ENCODE assay signal across 2 cellular contexts in the genomic region with DNA sequence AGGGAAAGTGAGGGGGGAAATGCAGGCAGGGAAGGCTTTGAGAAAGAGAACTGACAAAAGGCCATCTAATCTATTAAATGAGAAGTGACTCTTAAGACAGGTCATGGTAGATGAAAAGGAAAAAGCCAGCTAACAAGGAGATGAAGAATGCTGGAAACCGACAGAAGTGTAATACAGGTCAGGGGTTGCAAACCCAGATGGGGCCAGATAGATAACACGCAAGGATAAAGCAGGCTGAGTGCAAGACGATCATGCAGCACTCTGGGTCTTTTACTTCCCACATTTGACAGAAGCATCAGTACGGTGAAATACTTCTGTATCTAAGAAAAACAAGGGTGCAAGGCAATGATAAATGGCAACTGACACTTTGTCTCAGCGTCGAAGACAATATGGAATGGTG.
A peak's percentile ranks its signal among the peaks of the same experiment; 100 is the strongest.
TF ChIP-seq lines count a peak whose summit lies in the region.

No MANE protein-coding gene starts in this region.

TF ChIP-seq in IMR-90, 13 proteins besides CTCF, POLR2A, EP300 and RAD21:
- TF ChIP-seq MAFK (IDR thresholded peaks at IDR 0.05; ENCODE audit: low read depth, low read length) (no peak), RCOR1 (IDR thresholded peaks at IDR 0.05; ENCODE audit: insufficient replicate concordance, low read length) (no peak), MXI1 (IDR thresholded peaks at IDR 0.05; ENCODE audit: borderline replicate concordance, low read depth, low read length) (no peak), CHD1 (IDR thresholded peaks at IDR 0.05; ENCODE audit: low read depth, low read length) (no peak), FOS (IDR thresholded peaks at IDR 0.05; ENCODE audit: low read depth, low read length) (no peak), MAZ (IDR thresholded peaks at IDR 0.05; ENCODE audit: borderline replicate concordance, low read depth, low read length) (no peak), RFX5 (IDR thresholded peaks at IDR 0.05; ENCODE audit: low read depth, low read length) (no peak)
- TF ChIP-seq, protein P1, sequence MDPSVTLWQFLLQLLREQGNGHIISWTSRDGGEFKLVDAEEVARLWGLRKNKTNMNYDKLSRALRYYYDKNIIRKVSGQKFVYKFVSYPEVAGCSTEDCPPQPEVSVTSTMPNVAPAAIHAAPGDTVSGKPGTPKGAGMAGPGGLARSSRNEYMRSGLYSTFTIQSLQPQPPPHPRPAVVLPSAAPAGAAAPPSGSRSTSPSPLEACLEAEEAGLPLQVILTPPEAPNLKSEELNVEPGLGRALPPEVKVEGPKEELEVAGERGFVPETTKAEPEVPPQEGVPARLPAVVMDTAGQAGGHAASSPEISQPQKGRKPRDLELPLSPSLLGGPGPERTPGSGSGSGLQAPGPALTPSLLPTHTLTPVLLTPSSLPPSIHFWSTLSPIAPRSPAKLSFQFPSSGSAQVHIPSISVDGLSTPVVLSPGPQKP (IDR thresholded peaks at IDR 0.05; ENCODE audit: borderline replicate concordance, low read depth, low read length): no peak
- TF ChIP-seq, protein P2, sequence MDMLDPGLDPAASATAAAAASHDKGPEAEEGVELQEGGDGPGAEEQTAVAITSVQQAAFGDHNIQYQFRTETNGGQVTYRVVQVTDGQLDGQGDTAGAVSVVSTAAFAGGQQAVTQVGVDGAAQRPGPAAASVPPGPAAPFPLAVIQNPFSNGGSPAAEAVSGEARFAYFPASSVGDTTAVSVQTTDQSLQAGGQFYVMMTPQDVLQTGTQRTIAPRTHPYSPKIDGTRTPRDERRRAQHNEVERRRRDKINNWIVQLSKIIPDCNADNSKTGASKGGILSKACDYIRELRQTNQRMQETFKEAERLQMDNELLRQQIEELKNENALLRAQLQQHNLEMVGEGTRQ (IDR thresholded peaks at IDR 0.05; ENCODE audit: low read depth, low read length): no peak

TF ChIP-seq in K562, 482 proteins besides CTCF, POLR2A, EP300 and RAD21:
- TF ChIP-seq, protein P3, sequence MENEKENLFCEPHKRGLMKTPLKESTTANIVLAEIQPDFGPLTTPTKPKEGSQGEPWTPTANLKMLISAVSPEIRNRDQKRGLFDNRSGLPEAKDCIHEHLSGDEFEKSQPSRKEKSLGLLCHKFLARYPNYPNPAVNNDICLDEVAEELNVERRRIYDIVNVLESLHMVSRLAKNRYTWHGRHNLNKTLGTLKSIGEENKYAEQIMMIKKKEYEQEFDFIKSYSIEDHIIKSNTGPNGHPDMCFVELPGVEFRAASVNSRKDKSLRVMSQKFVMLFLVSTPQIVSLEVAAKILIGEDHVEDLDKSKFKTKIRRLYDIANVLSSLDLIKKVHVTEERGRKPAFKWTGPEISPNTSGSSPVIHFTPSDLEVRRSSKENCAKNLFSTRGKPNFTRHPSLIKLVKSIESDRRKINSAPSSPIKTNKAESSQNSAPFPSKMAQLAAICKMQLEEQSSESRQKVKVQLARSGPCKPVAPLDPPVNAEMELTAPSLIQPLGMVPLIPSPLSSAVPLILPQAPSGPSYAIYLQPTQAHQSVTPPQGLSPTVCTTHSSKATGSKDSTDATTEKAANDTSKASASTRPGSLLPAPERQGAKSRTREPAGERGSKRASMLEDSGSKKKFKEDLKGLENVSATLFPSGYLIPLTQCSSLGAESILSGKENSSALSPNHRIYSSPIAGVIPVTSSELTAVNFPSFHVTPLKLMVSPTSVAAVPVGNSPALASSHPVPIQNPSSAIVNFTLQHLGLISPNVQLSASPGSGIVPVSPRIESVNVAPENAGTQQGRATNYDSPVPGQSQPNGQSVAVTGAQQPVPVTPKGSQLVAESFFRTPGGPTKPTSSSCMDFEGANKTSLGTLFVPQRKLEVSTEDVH (IDR thresholded peaks at IDR 0.05; ENCODE audit: low read depth, partially characterized antibody): no peak
- TF ChIP-seq PHB2 (IDR thresholded peaks at IDR 0.05; ENCODE audit: low read depth) (no peak), ELF1 (tag; IDR thresholded peaks at IDR 0.05) (no peak), NCOA2 (IDR thresholded peaks at IDR 0.05; ENCODE audit: partially characterized antibody in 2 of 2) (no peak), ETV5 (CRISPR knock-in tag; IDR thresholded peaks at IDR 0.05; ENCODE audit: low read depth) (no peak), NRF1 (conservative IDR thresholded peaks at IDR 0.05 in 1 of 2, IDR thresholded peaks at IDR 0.05 in 1 of 2) (no peak), STAT5A (IDR thresholded peaks at IDR 0.05; ENCODE audit: borderline replicate concordance, low read length) (no peak), KDM1A (IDR thresholded peaks at IDR 0.05) (no peak), E2F3 (CRISPR knock-in tag; IDR thresholded peaks at IDR 0.05) (no peak), ZKSCAN3 (CRISPR knock-in tag; IDR thresholded peaks at IDR 0.05) (no peak), MEF2A (IDR thresholded peaks at IDR 0.05; ENCODE audit: control insufficient read depth, low read depth, low read length) (no peak), THRAP3 (IDR thresholded peaks at IDR 0.05; ENCODE audit: borderline replicate concordance) (no peak), TCF3 (CRISPR knock-in tag; IDR thresholded peaks at IDR 0.05) (peak; percentile 29; the same call in 1 of the 2 replicates), NR2C1 (IDR thresholded peaks at IDR 0.05) (no peak), NR2C1 (tag; IDR thresholded peaks at IDR 0.05) (peak; percentile 80), LEF1 (IDR thresholded peaks at IDR 0.05) (no peak), ZNF695 (CRISPR knock-in tag; IDR thresholded peaks at IDR 0.05) (no peak), POLR2AphosphoS2 (IDR thresholded peaks at IDR 0.05; ENCODE audit: low read length) (no peak), ZNF764 (CRISPR knock-in tag; IDR thresholded peaks at IDR 0.05; ENCODE audit: low read depth) (no peak), FUS (optimal IDR thresholded peaks at IDR 0.05; ENCODE audit: low read depth, low read length) (no peak), ZNF41 (CRISPR knock-in tag; conservative IDR thresholded peaks at IDR 0.05) (no peak), SRF (CRISPR knock-in tag; IDR thresholded peaks at IDR 0.05) (no peak), MEIS2 (IDR thresholded peaks at IDR 0.05; ENCODE audit: partially characterized antibody) (peak; percentile 42), SPI1 (IDR thresholded peaks at IDR 0.05; ENCODE audit: borderline replicate concordance, low read depth, low read length) (no peak), IFI16 (CRISPR knock-in tag; IDR thresholded peaks at IDR 0.05) (no peak), NR2C2 (CRISPR knock-in tag; IDR thresholded peaks at IDR 0.05) (no peak), NR2C2 (tag; IDR thresholded peaks at IDR 0.05) (peak; percentile 67; the same call in 1 of the 2 replicates), ZFX (CRISPR knock-in tag; IDR thresholded peaks at IDR 0.05) (no peak), ZNF263 (CRISPR knock-in tag; IDR thresholded peaks at IDR 0.05; ENCODE audit: borderline replicate concordance) (no peak), CBX1 (IDR thresholded peaks at IDR 0.05; ENCODE audit: low read depth) (no peak), JUNB (CRISPR knock-in tag; conservative IDR thresholded peaks at IDR 0.05) (no peak), ZSCAN32 (CRISPR knock-in tag; IDR thresholded peaks at IDR 0.05) (no peak), SP1 (CRISPR knock-in tag; IDR thresholded peaks at IDR 0.05) (no peak), SAFB (IDR thresholded peaks at IDR 0.05; ENCODE audit: borderline replicate concordance, low read depth, low read length) (no peak), FOXA1 (IDR thresholded peaks at IDR 0.05; ENCODE audit: borderline replicate concordance) (no peak), TARDBP (IDR thresholded peaks at IDR 0.05) (no peak), ZNF436 (CRISPR knock-in tag; IDR thresholded peaks at IDR 0.05) (no peak), ZFP1 (CRISPR knock-in tag; IDR thresholded peaks at IDR 0.05) (no peak), GATA2 (CRISPR knock-in tag; IDR thresholded peaks at IDR 0.05) (peak; percentile 45; the same call in 1 of the 2 replicates), ZFPM2 (CRISPR knock-in tag; IDR thresholded peaks at IDR 0.05) (no peak), POLR2H (tag; IDR thresholded peaks at IDR 0.05; ENCODE audit: low read depth) (no peak)
- TF ChIP-seq, protein P4, sequence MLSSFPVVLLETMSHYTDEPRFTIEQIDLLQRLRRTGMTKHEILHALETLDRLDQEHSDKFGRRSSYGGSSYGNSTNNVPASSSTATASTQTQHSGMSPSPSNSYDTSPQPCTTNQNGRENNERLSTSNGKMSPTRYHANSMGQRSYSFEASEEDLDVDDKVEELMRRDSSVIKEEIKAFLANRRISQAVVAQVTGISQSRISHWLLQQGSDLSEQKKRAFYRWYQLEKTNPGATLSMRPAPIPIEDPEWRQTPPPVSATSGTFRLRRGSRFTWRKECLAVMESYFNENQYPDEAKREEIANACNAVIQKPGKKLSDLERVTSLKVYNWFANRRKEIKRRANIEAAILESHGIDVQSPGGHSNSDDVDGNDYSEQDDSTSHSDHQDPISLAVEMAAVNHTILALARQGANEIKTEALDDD (IDR thresholded peaks at IDR 0.05): no peak
- TF ChIP-seq, protein P5, sequence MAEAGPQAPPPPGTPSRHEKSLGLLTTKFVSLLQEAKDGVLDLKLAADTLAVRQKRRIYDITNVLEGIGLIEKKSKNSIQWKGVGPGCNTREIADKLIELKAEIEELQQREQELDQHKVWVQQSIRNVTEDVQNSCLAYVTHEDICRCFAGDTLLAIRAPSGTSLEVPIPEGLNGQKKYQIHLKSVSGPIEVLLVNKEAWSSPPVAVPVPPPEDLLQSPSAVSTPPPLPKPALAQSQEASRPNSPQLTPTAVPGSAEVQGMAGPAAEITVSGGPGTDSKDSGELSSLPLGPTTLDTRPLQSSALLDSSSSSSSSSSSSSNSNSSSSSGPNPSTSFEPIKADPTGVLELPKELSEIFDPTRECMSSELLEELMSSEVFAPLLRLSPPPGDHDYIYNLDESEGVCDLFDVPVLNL (CRISPR knock-in tag; IDR thresholded peaks at IDR 0.05; ENCODE audit: low read depth): no peak
- TF ChIP-seq, protein P6, sequence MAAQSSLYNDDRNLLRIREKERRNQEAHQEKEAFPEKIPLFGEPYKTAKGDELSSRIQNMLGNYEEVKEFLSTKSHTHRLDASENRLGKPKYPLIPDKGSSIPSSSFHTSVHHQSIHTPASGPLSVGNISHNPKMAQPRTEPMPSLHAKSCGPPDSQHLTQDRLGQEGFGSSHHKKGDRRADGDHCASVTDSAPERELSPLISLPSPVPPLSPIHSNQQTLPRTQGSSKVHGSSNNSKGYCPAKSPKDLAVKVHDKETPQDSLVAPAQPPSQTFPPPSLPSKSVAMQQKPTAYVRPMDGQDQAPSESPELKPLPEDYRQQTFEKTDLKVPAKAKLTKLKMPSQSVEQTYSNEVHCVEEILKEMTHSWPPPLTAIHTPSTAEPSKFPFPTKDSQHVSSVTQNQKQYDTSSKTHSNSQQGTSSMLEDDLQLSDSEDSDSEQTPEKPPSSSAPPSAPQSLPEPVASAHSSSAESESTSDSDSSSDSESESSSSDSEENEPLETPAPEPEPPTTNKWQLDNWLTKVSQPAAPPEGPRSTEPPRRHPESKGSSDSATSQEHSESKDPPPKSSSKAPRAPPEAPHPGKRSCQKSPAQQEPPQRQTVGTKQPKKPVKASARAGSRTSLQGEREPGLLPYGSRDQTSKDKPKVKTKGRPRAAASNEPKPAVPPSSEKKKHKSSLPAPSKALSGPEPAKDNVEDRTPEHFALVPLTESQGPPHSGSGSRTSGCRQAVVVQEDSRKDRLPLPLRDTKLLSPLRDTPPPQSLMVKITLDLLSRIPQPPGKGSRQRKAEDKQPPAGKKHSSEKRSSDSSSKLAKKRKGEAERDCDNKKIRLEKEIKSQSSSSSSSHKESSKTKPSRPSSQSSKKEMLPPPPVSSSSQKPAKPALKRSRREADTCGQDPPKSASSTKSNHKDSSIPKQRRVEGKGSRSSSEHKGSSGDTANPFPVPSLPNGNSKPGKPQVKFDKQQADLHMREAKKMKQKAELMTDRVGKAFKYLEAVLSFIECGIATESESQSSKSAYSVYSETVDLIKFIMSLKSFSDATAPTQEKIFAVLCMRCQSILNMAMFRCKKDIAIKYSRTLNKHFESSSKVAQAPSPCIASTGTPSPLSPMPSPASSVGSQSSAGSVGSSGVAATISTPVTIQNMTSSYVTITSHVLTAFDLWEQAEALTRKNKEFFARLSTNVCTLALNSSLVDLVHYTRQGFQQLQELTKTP (IDR thresholded peaks at IDR 0.05; ENCODE audit: low read depth in 1 of 2, partially characterized antibody in 2 of 2): no peak
- TF ChIP-seq, protein P7, sequence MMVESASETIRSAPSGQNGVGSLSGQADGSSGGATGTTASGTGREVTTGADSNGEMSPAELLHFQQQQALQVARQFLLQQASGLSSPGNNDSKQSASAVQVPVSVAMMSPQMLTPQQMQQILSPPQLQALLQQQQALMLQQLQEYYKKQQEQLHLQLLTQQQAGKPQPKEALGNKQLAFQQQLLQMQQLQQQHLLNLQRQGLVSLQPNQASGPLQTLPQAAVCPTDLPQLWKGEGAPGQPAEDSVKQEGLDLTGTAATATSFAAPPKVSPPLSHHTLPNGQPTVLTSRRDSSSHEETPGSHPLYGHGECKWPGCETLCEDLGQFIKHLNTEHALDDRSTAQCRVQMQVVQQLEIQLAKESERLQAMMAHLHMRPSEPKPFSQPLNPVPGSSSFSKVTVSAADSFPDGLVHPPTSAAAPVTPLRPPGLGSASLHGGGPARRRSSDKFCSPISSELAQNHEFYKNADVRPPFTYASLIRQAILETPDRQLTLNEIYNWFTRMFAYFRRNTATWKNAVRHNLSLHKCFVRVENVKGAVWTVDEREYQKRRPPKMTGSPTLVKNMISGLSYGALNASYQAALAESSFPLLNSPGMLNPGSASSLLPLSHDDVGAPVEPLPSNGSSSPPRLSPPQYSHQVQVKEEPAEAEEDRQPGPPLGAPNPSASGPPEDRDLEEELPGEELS (CRISPR knock-in tag; IDR thresholded peaks at IDR 0.05; ENCODE audit: borderline replicate concordance): no peak
- TF ChIP-seq, protein P8, sequence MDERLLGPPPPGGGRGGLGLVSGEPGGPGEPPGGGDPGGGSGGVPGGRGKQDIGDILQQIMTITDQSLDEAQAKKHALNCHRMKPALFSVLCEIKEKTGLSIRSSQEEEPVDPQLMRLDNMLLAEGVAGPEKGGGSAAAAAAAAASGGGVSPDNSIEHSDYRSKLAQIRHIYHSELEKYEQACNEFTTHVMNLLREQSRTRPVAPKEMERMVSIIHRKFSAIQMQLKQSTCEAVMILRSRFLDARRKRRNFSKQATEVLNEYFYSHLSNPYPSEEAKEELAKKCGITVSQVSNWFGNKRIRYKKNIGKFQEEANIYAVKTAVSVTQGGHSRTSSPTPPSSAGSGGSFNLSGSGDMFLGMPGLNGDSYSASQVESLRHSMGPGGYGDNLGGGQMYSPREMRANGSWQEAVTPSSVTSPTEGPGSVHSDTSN (CRISPR knock-in tag; IDR thresholded peaks at IDR 0.05; ENCODE audit: low read depth): no peak
- TF ChIP-seq, protein P8 (tag; conservative IDR thresholded peaks at IDR 0.05; ENCODE audit: low read depth): 0 out of 2 replicates have a peak, but pooled peaks have one; percentile 6
TF ChIP-seq in K562: peak in this region for 6.
